ENCODE assay signal across 7 cellular contexts in the genomic region with DNA sequence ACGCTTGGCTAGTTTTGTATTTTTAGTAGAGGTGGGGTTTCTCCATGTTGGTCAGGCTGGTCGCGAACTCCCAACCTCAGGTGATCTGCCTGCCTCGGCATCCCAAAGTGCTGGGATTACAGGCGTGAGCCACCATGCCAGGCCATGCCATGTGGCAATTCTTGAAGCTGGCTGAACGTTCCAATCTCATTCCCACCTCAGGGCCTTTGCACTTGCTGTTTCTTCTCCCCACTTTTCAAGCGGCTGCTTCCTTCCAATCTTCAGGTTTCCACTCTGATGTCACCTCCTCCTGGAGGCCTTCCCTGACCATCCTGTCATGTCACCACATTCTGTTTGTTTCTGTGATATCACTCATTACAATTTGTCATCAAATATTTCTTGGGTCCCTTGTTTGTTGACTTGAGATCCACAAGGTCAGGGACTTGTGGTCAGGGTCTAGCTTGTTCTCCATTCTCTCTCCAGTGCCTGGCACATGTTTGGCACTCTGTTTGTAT. TPM values are rescaled to one million over a fixed set of nuclear protein-coding genes. Genes with fewer than 3 reads are reported as not detected.
DNase-seq lines count a peak whose midpoint lies in the region; ATAC-seq and TF ChIP-seq lines count a peak whose summit lies in the region.

No MANE protein-coding gene starts in this region.

- peaks cover 22% of the 10 kb centered on the region for H3K4me1 ChIP-seq in prostate gland (replicated peaks)

- H3K4me1 Mint-ChIP-seq in dendritic cell treated with granulocyte-macrophage colony-stimulating factor and Interleukin-4, amounts not matched to agents 40 ng/mL and 50 ng/mL, for 4 days (ENCODE audit: low read depth) = peaks cover 71% of the 10 kb centered on the region

- no peak for TF ChIP-seq CTCF in GM06990 (IDR thresholded peaks at IDR 0.05; ENCODE audit: insufficient read depth, low read length, poor library complexity, severe bottlenecking)
- no peak for TF ChIP-seq CTCF in prostate gland (IDR thresholded peaks at IDR 0.05)

- peaks cover 28% of the 10 kb centered on the region for H3K27me3 Mint-ChIP-seq in dendritic cell treated with granulocyte-macrophage colony-stimulating factor and Interleukin-4, amounts not matched to agents 40 ng/mL and 50 ng/mL, for 4 days

- ATAC-seq in GM19023 (IDR thresholded peaks at IDR 0.05; ENCODE audit: unreplicated experiment) = no peak
- no peak for ATAC-seq in GM18868 (IDR thresholded peaks at IDR 0.05; ENCODE audit: unreplicated experiment)

- intact Hi-C loops in dendritic cell treated with granulocyte-macrophage colony-stimulating factor and Interleukin-4, amounts not matched to agents 40 ng/mL and 50 ng/mL, for 4 days (cut with micrococcal nuclease) = loop anchor here (2.0 kb wide), 1 partner anchor 43 kb away; no protein-coding TSS in a partner anchor
- intact Hi-C loops in prostate gland (cut with DNase I) = loop anchor here (2.0 to 10.0 kb wide), 3 partner anchors 43 to 205 kb away; a partner anchor contains a TSS

- peak overlapping the region; percentile 83 for H3K4me3 Mint-ChIP-seq in dendritic cell treated with granulocyte-macrophage colony-stimulating factor and Interleukin-4, amounts not matched to agents 40 ng/mL and 50 ng/mL, for 4 days

- peak overlapping the region; percentile 82 for H3K4me3 ChIP-seq in GM06990 (replicated peaks; ENCODE audit: low read depth, low read length)
- peak overlapping the region in 1 of 2 donors; percentile 41 for H3K4me3 ChIP-seq in prostate gland

- H3K27me3 ChIP-seq in GM06990 (replicated peaks; ENCODE audit: control insufficient read depth, insufficient read depth, low read length) = no peaks in the 10 kb centered on the region; the same call in 1 of the 2 replicates
- H3K27me3 ChIP-seq in prostate gland (replicated peaks; ENCODE audit: insufficient read depth) = no peaks in the 10 kb centered on the region

- peak overlapping the region; percentile 87 to 91 for H3K27ac ChIP-seq in prostate gland

- no peak for DNase-seq in GM06990 (ENCODE audit: extremely low read depth, insufficient read length)
- peak; percentile 15 for DNase-seq in MV-4-11 (lab: John Stamatoyannopoulos, UW)
- DNase-seq in prostate gland (ENCODE audit: low spot score) = no peak
- DNase-seq in activated effector memory CD4-positive, alpha-beta T cell treated with Interleukin-2 at 50 U/mL for 16 hours = no peak

- H3K27ac Mint-ChIP-seq in dendritic cell treated with granulocyte-macrophage colony-stimulating factor and Interleukin-4, amounts not matched to agents 40 ng/mL and 50 ng/mL, for 4 days = peak overlapping the region; percentile 82

- WGBS in prostate gland = 92% methylated on average over 7 of the region's 7 CpGs

- no peak for TF ChIP-seq POLR2A in prostate gland (IDR thresholded peaks at IDR 0.05)

- H3K9me3 ChIP-seq in prostate gland = no peaks in the 10 kb centered on the region

- peaks cover 41% of the 10 kb centered on the region for H3K36me3 Mint-ChIP-seq in dendritic cell treated with granulocyte-macrophage colony-stimulating factor and Interleukin-4, amounts not matched to agents 40 ng/mL and 50 ng/mL, for 4 days (ENCODE audit: low read depth)

- H3K36me3 ChIP-seq in GM06990 (ENCODE audit: control insufficient read depth, insufficient read depth, low read length) = no peaks in the 10 kb centered on the region; the same call in 1 of the 2 replicates
- H3K36me3 ChIP-seq in prostate gland = no peaks in the 10 kb centered on the region

- no peaks in the 10 kb centered on the region for H3K9me3 Mint-ChIP-seq in dendritic cell treated with granulocyte-macrophage colony-stimulating factor and Interleukin-4, amounts not matched to agents 40 ng/mL and 50 ng/mL, for 4 days

RNA-seq across cellular contexts. Expression of a gene that starts 4.2 kb away (rescaled TPM):
- 1 to 10 TPM; 6.8 to 8.1 TPM for total RNA-seq in prostate gland

RNA-seq across cellular contexts. Expression of a gene that starts 5.4 kb away (rescaled TPM):
- total RNA-seq in prostate gland = 1 to 10 TPM; 4.1 to 6.3 TPM

RNA-seq across cellular contexts. Expression of a gene that starts 24.7 kb away (rescaled TPM):
- 10 to 100 TPM; 33.9 to 86.1 TPM for total RNA-seq in prostate gland

RNA-seq across cellular contexts. Expression of a gene that starts 33.6 kb away (rescaled TPM):
- total RNA-seq in prostate gland = 10 to 100 TPM; 51.5 to 52.4 TPM

RNA-seq across cellular contexts. Expression of a gene that starts 33.8 kb away (rescaled TPM):
- total RNA-seq in prostate gland = 100 to 1,000 TPM; 219 to 541 TPM
